ENCODE assay signal across 8 cellular contexts in the genomic region with DNA sequence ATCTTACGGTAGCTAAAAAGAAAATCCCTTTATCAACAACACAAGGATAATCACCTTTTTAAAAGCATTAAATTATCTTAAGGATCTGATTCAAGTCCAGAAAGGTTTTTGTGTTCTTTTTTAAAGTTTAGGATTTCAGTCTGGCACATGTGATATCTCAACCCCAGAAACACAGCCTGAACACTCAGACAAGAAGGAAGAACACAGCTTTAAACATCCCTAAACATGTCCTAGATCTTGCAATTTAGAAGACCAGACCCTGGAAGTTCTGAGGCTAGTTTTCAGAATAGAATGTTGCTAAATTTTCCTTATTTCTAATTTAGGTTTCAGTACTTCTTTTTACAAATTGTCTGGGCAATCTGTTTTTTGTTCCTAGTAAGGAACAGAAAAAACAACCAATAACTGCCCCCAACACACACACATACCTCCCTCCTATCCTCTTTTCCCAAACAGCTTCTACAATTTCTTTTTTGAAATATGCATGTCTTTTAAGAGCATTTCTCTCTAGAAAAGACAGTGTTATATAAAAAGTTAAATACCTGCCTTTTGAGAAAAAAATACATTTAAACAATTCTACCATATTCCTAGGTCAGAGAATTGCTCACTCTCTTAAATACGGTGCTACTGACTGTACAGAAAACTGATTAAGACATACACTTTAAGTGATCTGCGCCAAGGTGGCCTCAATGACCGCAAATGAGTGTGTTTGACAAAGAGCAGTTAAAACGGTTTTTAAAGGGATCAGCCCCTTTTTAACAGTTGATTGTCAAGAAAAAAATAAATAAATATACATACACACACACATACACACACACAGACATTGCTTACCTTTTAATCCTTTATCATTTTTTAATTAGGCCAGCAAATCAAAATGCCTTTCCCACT. TPM values are rescaled to one million over a fixed set of nuclear protein-coding genes. Genes with fewer than 3 reads are reported as not detected.
DNase-seq lines count a peak whose midpoint lies in the region; ATAC-seq and TF ChIP-seq lines count a peak whose summit lies in the region.

No MANE protein-coding gene starts in this region.

- no peak overlapping the region for H3K27ac Mint-ChIP-seq in T-cell
- no peak overlapping the region for H3K27ac Mint-ChIP-seq in activated CD8-positive, alpha-beta T cell treated with anti-CD3 and anti-CD28 coated beads for 36 hours

- H3K4me3 ChIP-seq in iPS-11a (ENCODE audit: low read depth, low read length) = peak overlapping the region; percentile 75

- no peak for ATAC-seq in T-cell (replicated peaks in 1 of 4)
- ATAC-seq in activated CD8-positive, alpha-beta T cell treated with anti-CD3 and anti-CD28 coated beads for 36 hours = no peak

- intact Hi-C loops in activated CD8-positive, alpha-beta T cell treated with anti-CD3 and anti-CD28 coated beads for 36 hours (cut with micrococcal nuclease) = no loop called here

- POLR2A ChIA-PET in T-cell (lab: Charles Lee) = no interaction called here
- POLR2A ChIA-PET in activated CD8-positive, alpha-beta T cell treated with anti-CD3 and anti-CD28 coated beads for 36 hours (lab: Charles Lee) = no interaction called here

- CTCF ChIA-PET in T-cell (lab: Charles Lee) = no interaction called here
- CTCF ChIA-PET in activated CD8-positive, alpha-beta T cell treated with anti-CD3 and anti-CD28 coated beads for 36 hours (lab: Charles Lee) = interaction anchor here (0.6 kb wide), 1 partner anchor 16 kb away, joined by 3 read pairs; no protein-coding TSS in a partner anchor

- H3K4me3 Mint-ChIP-seq in T-cell = peak overlapping the region in 2 of 3 donors; percentile 21 to 73
- H3K4me3 Mint-ChIP-seq in activated CD8-positive, alpha-beta T cell treated with anti-CD3 and anti-CD28 coated beads for 36 hours = no peak overlapping the region

- no peak for TF ChIP-seq CTCF in activated CD8-positive, alpha-beta T cell treated with anti-CD3 and anti-CD28 coated beads for 36 hours (IDR thresholded peaks at IDR 0.05)

- peaks cover 25 to 32% (median 27%) of the 10 kb centered on the region in 3 donors for H3K4me1 Mint-ChIP-seq in T-cell
- H3K4me1 Mint-ChIP-seq in activated CD8-positive, alpha-beta T cell treated with anti-CD3 and anti-CD28 coated beads for 36 hours (ENCODE audit: low read depth) = peaks cover 30% of the 10 kb centered on the region

- no peaks in the 10 kb centered on the region for H3K9me3 Mint-ChIP-seq in T-cell
- no peaks in the 10 kb centered on the region for H3K9me3 Mint-ChIP-seq in activated CD8-positive, alpha-beta T cell treated with anti-CD3 and anti-CD28 coated beads for 36 hours

- peaks cover 29 to 39% of the 10 kb centered on the region in 2 donors for H3K27me3 Mint-ChIP-seq in T-cell
- H3K27me3 Mint-ChIP-seq in activated CD8-positive, alpha-beta T cell treated with anti-CD3 and anti-CD28 coated beads for 36 hours = peaks cover 33% of the 10 kb centered on the region

- peak overlapping the region; percentile 81 for H3K27ac ChIP-seq in substantia nigra (ENCODE audit: low read depth, low read length, poor library complexity, severe bottlenecking)

- no peaks in the 10 kb centered on the region for H3K36me3 Mint-ChIP-seq in T-cell
- H3K36me3 Mint-ChIP-seq in activated CD8-positive, alpha-beta T cell treated with anti-CD3 and anti-CD28 coated beads for 36 hours (ENCODE audit: low read depth) = no peaks in the 10 kb centered on the region

- DNase-seq in NCI-H1417 (lab: John Stamatoyannopoulos, UW) (peak; percentile 23 to 66 (median 27)), NCI-H1417 treated with DMSO at 0.1 percent for 48 hours (lab: John Stamatoyannopoulos, UW) (no peak), T-cell (no peak), substantia nigra (lab: John Stamatoyannopoulos, UW) (peak in 1 of 49 donors; percentile 31), HPDE6-E6E7 (ENCODE audit: extremely low spot score) (no peak)
- DNase-seq in stimulated activated CD4-positive, alpha-beta T cell treated with anti-CD3 and anti-CD28 coated beads, Interleukin-1b, Interleukin-23, amount 100 ng/mL, for 48 hours = no peak
- DNase-seq in activated CD8-positive, alpha-beta T cell treated with anti-CD3 and anti-CD28 coated beads for 36 hours = no peak

RNA-seq across cellular contexts. Expression of gene ZNF608, which starts 0.8 kb away (rescaled TPM):
- 1 to 10 TPM in 2 of 5 donors, under 1 TPM in 3; 0.26 to 1.3 (median 0.49) TPM for total RNA-seq in T-cell
- total RNA-seq in activated CD8-positive, alpha-beta T cell treated with anti-CD3 and anti-CD28 coated beads for 36 hours = not detected

Comparison
In these comparisons a context has a peak if more than half of its experiments do, and no peak if none do; other contexts are left out.
1. DNase-seq: peak in NCI-H1417 (3 of 3); none in NCI-H1417 treated with DMSO at 0.1 percent for 48 hours (single experiment), T-cell (0 of 34), stimulated activated CD4-positive, alpha-beta T cell treated with anti-CD3 and anti-CD28 coated beads, Interleukin-1b, Interleukin-23, amount 100 ng/mL, for 48 hours (single experiment), activated CD8-positive, alpha-beta T cell treated with anti-CD3 and anti-CD28 coated beads for 36 hours (single experiment) and HPDE6-E6E7 (single experiment).